ENCODE assay signal across 19 cellular contexts in genomic region chr2:209875270-209875669, GRCh38.
A peak's percentile ranks its signal among the peaks of the same experiment; 100 is the strongest.
DNase-seq lines count a peak whose midpoint lies in the region; ATAC-seq and TF ChIP-seq lines count a peak whose summit lies in the region.
"Had no signal": no experiment of that assay in that cellular context is flagged by ENCODE, and none has a peak within 500 bp of the region (broad histone marks: within the 10 kb centered on the region; RNA-seq: fewer than 3 reads in every experiment).

No MANE protein-coding gene starts in this region.

- H3K27me3 Mint-ChIP-seq in mesothelial cell of epicardium (ENCODE audit: low read depth) (no peaks in the 10 kb centered on the region), T-cell (peaks cover 4 to 8% of the 10 kb centered on the region in 2 donors)
- H3K27me3 Mint-ChIP-seq: CD4-positive, CD25-positive, alpha-beta regulatory T cell had no signal

- H3K36me3 Mint-ChIP-seq in mesothelial cell of epicardium (no peaks in the 10 kb centered on the region), T-cell (no peaks in the 10 kb centered on the region)
- H3K36me3 Mint-ChIP-seq: CD4-positive, CD25-positive, alpha-beta regulatory T cell; CD8-positive, alpha-beta memory T cell had no signal

- no peak for DNase-seq in RWPE2 (ENCODE audit: low spot score)
- peak; percentile 74 for DNase-seq in epithelial cell of esophagus (ENCODE audit: low read depth)
- no peak for DNase-seq in mesothelial cell of epicardium (ENCODE audit: low spot score in 2 of 2, unreplicated experiment in 2 of 2)
- DNase-seq in NCI-H1694 (lab: John Stamatoyannopoulos, UW): no peak
- DNase-seq in substantia nigra (lab: John Stamatoyannopoulos, UW): no peak
- no peak for DNase-seq in T-cell
- DNase-seq: ACHN; BE2C; C1 segment of cervical spinal cord; CD4-positive, CD25-positive, alpha-beta regulatory T cell; CD8-positive, alpha-beta memory T cell; COR-L47; DMS 273 treated with DMSO at 0.1 percent for 48 hours; DMS53; DND-41; EL; HCEC 1CT had no signal

- CTCF ChIA-PET in T-cell (lab: Charles Lee): no interaction called here

- H3K4me3 Mint-ChIP-seq in mesothelial cell of epicardium (no peak overlapping the region), T-cell (no peak overlapping the region)
- H3K4me3 Mint-ChIP-seq: CD4-positive, CD25-positive, alpha-beta regulatory T cell; CD8-positive, alpha-beta memory T cell had no signal

- peak; percentile 56 for ATAC-seq in RWPE2 (ENCODE audit: low read depth)
- ATAC-seq in SK-N-SH treated with all-trans-retinoic acid at 6 μM for 48 hours: peak; percentile 96
- ATAC-seq in T-cell (replicated peaks in 1 of 4): no peak

- H3K4me3 ChIP-seq in RWPE2 (ENCODE audit: severe bottlenecking): no peak overlapping the region
- no peak overlapping the region for H3K4me3 ChIP-seq in epithelial cell of esophagus (ENCODE audit: low read length)

- H3K27ac ChIP-seq in RWPE2 (ENCODE audit: poor library complexity, severe bottlenecking) (peak overlapping the region; percentile 26), substantia nigra (ENCODE audit: low read depth, low read length, poor library complexity, severe bottlenecking) (no peak overlapping the region)
- H3K27ac ChIP-seq: HL-60 had no signal

- H3K4me1 Mint-ChIP-seq in mesothelial cell of epicardium: peaks cover 22% of the 10 kb centered on the region
- H3K4me1 Mint-ChIP-seq in T-cell: no peaks in the 10 kb centered on the region
- H3K4me1 Mint-ChIP-seq: CD4-positive, CD25-positive, alpha-beta regulatory T cell; CD8-positive, alpha-beta memory T cell had no signal

- no peaks in the 10 kb centered on the region for H3K27me3 ChIP-seq in RWPE2 (ENCODE audit: insufficient read depth, poor library complexity, severe bottlenecking)
- H3K27me3 ChIP-seq: BE2C had no signal

- H3K9me3 Mint-ChIP-seq in mesothelial cell of epicardium: no peaks in the 10 kb centered on the region
- no peaks in the 10 kb centered on the region for H3K9me3 Mint-ChIP-seq in T-cell
- H3K9me3 Mint-ChIP-seq: CD8-positive, alpha-beta memory T cell had no signal

- POLR2A ChIA-PET in T-cell (lab: Charles Lee): no interaction called here

- no peaks in the 10 kb centered on the region for H3K9me3 ChIP-seq in RWPE2 (ENCODE audit: severe bottlenecking)
- H3K9me3 ChIP-seq: BE2C had no signal

- no peak for TF ChIP-seq CTCF in RWPE2 (IDR thresholded peaks at IDR 0.05; ENCODE audit: poor library complexity, severe bottlenecking)
- TF ChIP-seq CTCF in epithelial cell of esophagus (IDR thresholded peaks at IDR 0.05; ENCODE audit: insufficient read depth, low read depth, low read length, missing control alignments): no peak
- TF ChIP-seq CTCF in mesothelial cell of epicardium (IDR thresholded peaks at IDR 0.05; ENCODE audit: unreplicated experiment): no peak

- no peaks in the 10 kb centered on the region for H3K36me3 ChIP-seq in RWPE2 (ENCODE audit: low read depth)
- H3K36me3 ChIP-seq: BE2C had no signal

- H3K4me1 ChIP-seq in RWPE2 (ENCODE audit: insufficient read depth, poor library complexity, severe bottlenecking): peaks cover 10% of the 10 kb centered on the region
- H3K4me1 ChIP-seq: BE2C had no signal

- H3K27ac Mint-ChIP-seq in mesothelial cell of epicardium: peak overlapping the region; percentile 26
- no peak overlapping the region for H3K27ac Mint-ChIP-seq in T-cell
- H3K27ac Mint-ChIP-seq: CD4-positive, CD25-positive, alpha-beta regulatory T cell; CD8-positive, alpha-beta memory T cell had no signal

TF ChIP-seq in SK-N-SH treated with all-trans-retinoic acid at 6 μM for 48 hours, 23 proteins besides CTCF, POLR2A, EP300 and RAD21:
- TF ChIP-seq ZC3H10 (CRISPR knock-in tag; IDR thresholded peaks at IDR 0.05) (no peak), TOX (CRISPR knock-in tag; IDR thresholded peaks at IDR 0.05; ENCODE audit: borderline replicate concordance) (peak; percentile 51; the same call in 1 of the 2 replicates), TCF4 (CRISPR knock-in tag; IDR thresholded peaks at IDR 0.05; ENCODE audit: borderline replicate concordance) (no peak), ZNF565 (CRISPR knock-in tag; conservative IDR thresholded peaks at IDR 0.05; ENCODE audit: low read depth) (no peak)
- TF ChIP-seq, protein P1, sequence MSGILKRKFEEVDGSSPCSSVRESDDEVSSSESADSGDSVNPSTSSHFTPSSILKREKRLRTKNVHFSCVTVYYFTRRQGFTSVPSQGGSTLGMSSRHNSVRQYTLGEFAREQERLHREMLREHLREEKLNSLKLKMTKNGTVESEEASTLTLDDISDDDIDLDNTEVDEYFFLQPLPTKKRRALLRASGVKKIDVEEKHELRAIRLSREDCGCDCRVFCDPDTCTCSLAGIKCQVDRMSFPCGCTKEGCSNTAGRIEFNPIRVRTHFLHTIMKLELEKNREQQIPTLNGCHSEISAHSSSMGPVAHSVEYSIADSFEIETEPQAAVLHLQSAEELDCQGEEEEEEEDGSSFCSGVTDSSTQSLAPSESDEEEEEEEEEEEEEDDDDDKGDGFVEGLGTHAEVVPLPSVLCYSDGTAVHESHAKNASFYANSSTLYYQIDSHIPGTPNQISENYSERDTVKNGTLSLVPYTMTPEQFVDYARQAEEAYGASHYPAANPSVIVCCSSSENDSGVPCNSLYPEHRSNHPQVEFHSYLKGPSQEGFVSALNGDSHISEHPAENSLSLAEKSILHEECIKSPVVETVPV (CRISPR knock-in tag; IDR thresholded peaks at IDR 0.05): no peak
- TF ChIP-seq, protein P2, sequence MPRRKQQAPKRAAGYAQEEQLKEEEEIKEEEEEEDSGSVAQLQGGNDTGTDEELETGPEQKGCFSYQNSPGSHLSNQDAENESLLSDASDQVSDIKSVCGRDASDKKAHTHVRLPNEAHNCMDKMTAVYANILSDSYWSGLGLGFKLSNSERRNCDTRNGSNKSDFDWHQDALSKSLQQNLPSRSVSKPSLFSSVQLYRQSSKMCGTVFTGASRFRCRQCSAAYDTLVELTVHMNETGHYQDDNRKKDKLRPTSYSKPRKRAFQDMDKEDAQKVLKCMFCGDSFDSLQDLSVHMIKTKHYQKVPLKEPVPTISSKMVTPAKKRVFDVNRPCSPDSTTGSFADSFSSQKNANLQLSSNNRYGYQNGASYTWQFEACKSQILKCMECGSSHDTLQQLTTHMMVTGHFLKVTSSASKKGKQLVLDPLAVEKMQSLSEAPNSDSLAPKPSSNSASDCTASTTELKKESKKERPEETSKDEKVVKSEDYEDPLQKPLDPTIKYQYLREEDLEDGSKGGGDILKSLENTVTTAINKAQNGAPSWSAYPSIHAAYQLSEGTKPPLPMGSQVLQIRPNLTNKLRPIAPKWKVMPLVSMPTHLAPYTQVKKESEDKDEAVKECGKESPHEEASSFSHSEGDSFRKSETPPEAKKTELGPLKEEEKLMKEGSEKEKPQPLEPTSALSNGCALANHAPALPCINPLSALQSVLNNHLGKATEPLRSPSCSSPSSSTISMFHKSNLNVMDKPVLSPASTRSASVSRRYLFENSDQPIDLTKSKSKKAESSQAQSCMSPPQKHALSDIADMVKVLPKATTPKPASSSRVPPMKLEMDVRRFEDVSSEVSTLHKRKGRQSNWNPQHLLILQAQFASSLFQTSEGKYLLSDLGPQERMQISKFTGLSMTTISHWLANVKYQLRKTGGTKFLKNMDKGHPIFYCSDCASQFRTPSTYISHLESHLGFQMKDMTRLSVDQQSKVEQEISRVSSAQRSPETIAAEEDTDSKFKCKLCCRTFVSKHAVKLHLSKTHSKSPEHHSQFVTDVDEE (CRISPR knock-in tag; IDR thresholded peaks at IDR 0.05): no peak

Comparison
In these comparisons a context has a peak if more than half of its experiments do, and no peak if none do; other contexts are left out.
1. ATAC-seq: peak in RWPE2 (single experiment) and SK-N-SH treated with all-trans-retinoic acid at 6 μM for 48 hours (single experiment); none in T-cell (0 of 4).